In the genomic region with DNA sequence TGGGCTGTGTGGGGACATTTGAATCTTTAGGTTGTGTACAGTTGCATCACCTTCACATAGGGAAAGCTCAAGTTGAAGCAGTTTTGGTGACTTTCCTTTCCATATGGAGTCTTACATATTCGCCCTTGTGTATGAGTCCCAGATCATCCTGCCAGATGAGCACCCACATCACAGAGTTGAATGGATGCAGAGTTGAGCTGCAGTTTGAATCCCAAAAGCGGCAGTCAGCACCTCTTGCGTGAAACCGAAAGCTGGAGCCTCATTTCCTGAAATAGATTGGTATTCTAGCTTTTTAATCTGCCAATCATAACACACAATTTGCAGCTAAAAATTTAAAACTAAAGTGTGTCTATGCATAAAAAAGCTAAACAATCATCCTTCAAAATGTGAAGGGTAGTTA, we compare ENCODE assay signal across 30 cellular contexts.
"Had no signal": no experiment of that assay in that cellular context is flagged by ENCODE, and none has a peak within 500 bp of the region (broad histone marks: within the 10 kb centered on the region; RNA-seq: fewer than 3 reads in every experiment).

No MANE protein-coding gene starts in this region.

- FAIRE-seq: bronchial epithelial cell, frontal cortex had no signal

- H3K36me3 Mint-ChIP-seq: activated CD8-positive, alpha-beta memory T cell treated with anti-CD3 and anti-CD28 coated beads, Interleukin-2, amount 10 ng/mL, durations not matched to agents 7 days and 5 days; activated naive CD4-positive, alpha-beta T cell treated with anti-CD3 and anti-CD28 coated beads, Interleukin-2, amount 10 ng/mL, durations not matched to agents 7 days and 5 days; activated naive CD8-positive, alpha-beta T cell treated with anti-CD3 and anti-CD28 coated beads, Interleukin-2, amount 10 ng/mL, durations not matched to agents 7 days and 5 days had no signal

- H3K27ac ChIP-seq: ascending aorta, brain microvascular endothelial cell, epithelial cell of prostate, esophagus squamous epithelium had no signal

- H3K4me3 Mint-ChIP-seq: activated CD4-positive, alpha-beta memory T cell treated with anti-CD3 and anti-CD28 coated beads for 36 hours; activated CD4-positive, alpha-beta T cell treated with anti-CD3 and anti-CD28 coated beads for 36 hours; activated CD4-positive, alpha-beta T cell treated with anti-CD3 and anti-CD28 coated beads, Interleukin-2, amount 10 ng/mL, durations not matched to agents 24 days and 14 days; activated CD8-positive, alpha-beta memory T cell treated with anti-CD3 and anti-CD28 coated beads, Interleukin-2, amount 10 ng/mL, durations not matched to agents 7 days and 5 days; activated CD8-positive, alpha-beta T cell treated with anti-CD3 and anti-CD28 coated beads, Interleukin-2, amount 10 ng/mL, durations not matched to agents 7 days and 5 days; activated naive CD4-positive, alpha-beta T cell treated with anti-CD3 and anti-CD28 coated beads, Interleukin-2, amount 10 ng/mL, durations not matched to agents 7 days and 5 days; activated naive CD8-positive, alpha-beta T cell treated with anti-CD3 and anti-CD28 coated beads, Interleukin-2, amount 10 ng/mL, durations not matched to agents 7 days and 5 days; activated T-helper 1 cell treated with anti-CD3 and anti-CD28 coated beads, Interleukin-12 subunit alpha, Interleukin-12 subunit beta, Interleukin-2, Interleukin-4 antibody, amounts not matched to agents 30 ng/mL and 10 ng/mL and 1 ng/mL, durations not matched to agents 14 hours and 24 hours and 36 hours; central memory CD8-positive, alpha-beta T cell; effector memory CD8-positive, alpha-beta T cell had no signal

- H3K4me1 Mint-ChIP-seq: activated CD4-positive, alpha-beta T cell treated with anti-CD3 and anti-CD28 coated beads for 36 hours; activated CD4-positive, alpha-beta T cell treated with anti-CD3 and anti-CD28 coated beads, Interleukin-2, amount 10 ng/mL, durations not matched to agents 24 days and 14 days; activated CD8-positive, alpha-beta memory T cell treated with anti-CD3 and anti-CD28 coated beads, Interleukin-2, amount 10 ng/mL, durations not matched to agents 7 days and 5 days; activated naive CD4-positive, alpha-beta T cell treated with anti-CD3 and anti-CD28 coated beads, Interleukin-2, amount 10 ng/mL, durations not matched to agents 7 days and 5 days; activated naive CD8-positive, alpha-beta T cell treated with anti-CD3 and anti-CD28 coated beads, Interleukin-2, amount 10 ng/mL, durations not matched to agents 7 days and 5 days; central memory CD8-positive, alpha-beta T cell had no signal

- H3K27ac Mint-ChIP-seq: activated CD4-positive, alpha-beta memory T cell treated with anti-CD3 and anti-CD28 coated beads for 36 hours; activated CD4-positive, alpha-beta T cell treated with anti-CD3 and anti-CD28 coated beads for 36 hours; activated CD4-positive, alpha-beta T cell treated with anti-CD3 and anti-CD28 coated beads, Interleukin-2, amount 10 ng/mL, durations not matched to agents 24 days and 14 days; activated CD8-positive, alpha-beta memory T cell treated with anti-CD3 and anti-CD28 coated beads, Interleukin-2, amount 10 ng/mL, durations not matched to agents 7 days and 5 days; activated CD8-positive, alpha-beta T cell treated with anti-CD3 and anti-CD28 coated beads, Interleukin-2, amount 10 ng/mL, durations not matched to agents 7 days and 5 days; activated naive CD4-positive, alpha-beta T cell treated with anti-CD3 and anti-CD28 coated beads, Interleukin-2, amount 10 ng/mL, durations not matched to agents 7 days and 5 days; activated naive CD4-positive, alpha-beta T cell treated with anti-CD3 and anti-CD28 coated beads, Interleukin-2, amount 50 U/mL, for 72 hours; activated naive CD8-positive, alpha-beta T cell treated with anti-CD3 and anti-CD28 coated beads, Interleukin-2, amount 10 ng/mL, durations not matched to agents 7 days and 5 days; activated T-helper 1 cell treated with anti-CD3 and anti-CD28 coated beads, Interleukin-12 subunit alpha, Interleukin-12 subunit beta, Interleukin-2, Interleukin-4 antibody, amounts not matched to agents 30 ng/mL and 10 ng/mL and 1 ng/mL, durations not matched to agents 14 hours and 24 hours and 36 hours; effector memory CD8-positive, alpha-beta T cell had no signal

- DNase-seq: activated CD4-positive, alpha-beta memory T cell treated with anti-CD3 and anti-CD28 coated beads for 36 hours; activated CD4-positive, alpha-beta T cell treated with anti-CD3 and anti-CD28 coated beads for 36 hours; activated CD4-positive, alpha-beta T cell treated with anti-CD3 and anti-CD28 coated beads, Interleukin-2, amount 10 ng/mL, durations not matched to agents 24 days and 14 days; activated CD4-positive, CD25-positive, alpha-beta regulatory T cell; activated CD4-positive, CD25-positive, alpha-beta regulatory T cell treated with anti-CD3 and anti-CD28 coated beads, Interleukin-2, amount 50 U/mL, for 72 hours; activated CD8-positive, alpha-beta memory T cell treated with anti-CD3 and anti-CD28 coated beads, Interleukin-2, amount 10 ng/mL, durations not matched to agents 7 days and 5 days; activated CD8-positive, alpha-beta memory T cell treated with anti-CD3 and anti-CD28 coated beads, Interleukin-2, amount 50 U/mL, for 4 hours; activated CD8-positive, alpha-beta T cell treated with anti-CD3 and anti-CD28 coated beads, Interleukin-2, amount 10 ng/mL, durations not matched to agents 7 days and 5 days; activated gamma-delta T cell; activated naive CD4-positive, alpha-beta T cell; activated naive CD4-positive, alpha-beta T cell treated with anti-CD3 and anti-CD28 coated beads, Interleukin-2, amount 10 ng/mL, durations not matched to agents 7 days and 5 days; activated naive CD8-positive, alpha-beta T cell treated with anti-CD3 and anti-CD28 coated beads, Interleukin-2, amount 10 ng/mL, durations not matched to agents 7 days and 5 days; activated T-cell treated with anti-CD3 and anti-CD28 coated beads, Interleukin-2, amount 50 U/mL, for 1 hour; activated T-cell treated with anti-CD3 and anti-CD28 coated beads, Interleukin-2, amount 50 U/mL, for 48 hours; brain microvascular endothelial cell; cortex of kidney; dermis blood vessel endothelial cell; effector CD4-positive, alpha-beta T cell; effector memory CD8-positive, alpha-beta T cell; esophagus squamous epithelium; foreskin fibroblast; head of caudate nucleus; T-helper 2 cell had no signal

- H3K4me3 ChIP-seq: ascending aorta, esophagus squamous epithelium had no signal

- H3K27me3 ChIP-seq: ascending aorta, brain microvascular endothelial cell, esophagus squamous epithelium had no signal

- H3K36me3 ChIP-seq: ascending aorta, brain microvascular endothelial cell, esophagus squamous epithelium had no signal

- H3K27me3 Mint-ChIP-seq: activated CD4-positive, alpha-beta memory T cell treated with anti-CD3 and anti-CD28 coated beads for 36 hours; activated CD4-positive, alpha-beta T cell treated with anti-CD3 and anti-CD28 coated beads for 36 hours; activated CD4-positive, alpha-beta T cell treated with anti-CD3 and anti-CD28 coated beads, Interleukin-2, amount 10 ng/mL, durations not matched to agents 24 days and 14 days; activated CD8-positive, alpha-beta memory T cell treated with anti-CD3 and anti-CD28 coated beads, Interleukin-2, amount 10 ng/mL, durations not matched to agents 7 days and 5 days; activated naive CD4-positive, alpha-beta T cell treated with anti-CD3 and anti-CD28 coated beads, Interleukin-2, amount 10 ng/mL, durations not matched to agents 7 days and 5 days; activated naive CD8-positive, alpha-beta T cell treated with anti-CD3 and anti-CD28 coated beads, Interleukin-2, amount 10 ng/mL, durations not matched to agents 7 days and 5 days had no signal

- H3K4me1 ChIP-seq: esophagus squamous epithelium had no signal
